Comparison of ENCODE assay signal across 18 cellular contexts in genomic region chr2:241586564-241587264, GRCh38. TPM values are rescaled to one million over a fixed set of nuclear protein-coding genes. Genes with fewer than 3 reads are reported as not detected.
DNase-seq lines count a peak whose midpoint lies in the region; ATAC-seq, FAIRE-seq and TF ChIP-seq lines count a peak whose summit lies in the region.
"Had no signal": no experiment of that assay in that cellular context is flagged by ENCODE, and none has a peak within 500 bp of the region (broad histone marks: within the 10 kb centered on the region; RNA-seq: fewer than 3 reads in every experiment).

No MANE protein-coding gene starts in this region.

- intact Hi-C loops in HCT116 (cut with micrococcal nuclease) = no loop called here

- H3K4me3 Mint-ChIP-seq in endodermal cell = no peak overlapping the region

- H3K9ac ChIP-seq in HCT116 (ENCODE audit: low read length) (no peak overlapping the region), SK-N-SH (no peak overlapping the region), endodermal cell (ENCODE audit: extremely low read depth, low read length, poor library complexity, severe bottlenecking) (no peak overlapping the region)
- H3K9ac ChIP-seq: GM23248 had no signal

- POLR2A ChIA-PET in A549 (lab: Yijun Ruan, JAX) (no interaction called here), HCT116 (lab: Charles Lee) (no interaction called here), SK-N-SH (lab: Yijun Ruan, JAX) (no interaction called here)

- TF ChIP-seq CTCF in A549 (IDR thresholded peaks at IDR 0.05) = no peak
- TF ChIP-seq CTCF in HCT116 (IDR thresholded peaks at IDR 0.05 in 2 of 3, conservative IDR thresholded peaks at IDR 0.05 in 1 of 3; ENCODE audit: borderline replicate concordance in 1 of 3, insufficient read depth in 1 of 3, low read depth in 2 of 3, low read length in 2 of 3) = no peak
- TF ChIP-seq CTCF in SK-N-SH (IDR thresholded peaks at IDR 0.05) = no peak
- TF ChIP-seq CTCF in endodermal cell (conservative IDR thresholded peaks at IDR 0.05) = no peak

- H3K4me2 ChIP-seq in A549 (no peak overlapping the region), HCT116 (ENCODE audit: low read length) (no peak overlapping the region), SK-N-SH (no peak overlapping the region)

- peaks cover 4% of the 10 kb centered on the region; the same call in 1 of the 2 replicates for H3K79me2 ChIP-seq in HCT116 (ENCODE audit: insufficient read depth, low read length)
- no peaks in the 10 kb centered on the region; the same call in 1 of the 2 replicates for H3K79me2 ChIP-seq in SK-N-SH (ENCODE audit: insufficient read depth)

- no peak overlapping the region for H3K4me3 ChIP-seq in A549
- H3K4me3 ChIP-seq in HCT116 (replicated peaks in 1 of 2; ENCODE audit: low read depth in 1 of 2, low read length in 2 of 2) = no peak overlapping the region
- H3K4me3 ChIP-seq in SK-N-SH (ENCODE audit: low read depth in 2 of 2, low read length in 1 of 2) = no peak overlapping the region; a peak in 1 of 4 replicates
- peak overlapping the region; percentile 62 for H3K4me3 ChIP-seq in endodermal cell (ENCODE audit: low read length)
- H3K4me3 ChIP-seq: GM23248 had no signal

- H2AFZ ChIP-seq in HCT116 (ENCODE audit: low read depth, low read length, poor library complexity, severe bottlenecking) (no peak overlapping the region), SK-N-SH (ENCODE audit: low read depth) (no peak overlapping the region)
- H2AFZ ChIP-seq: GM23248 had no signal

- H3K36me3 Mint-ChIP-seq in endodermal cell (ENCODE audit: low read depth) = peaks cover 58% of the 10 kb centered on the region

- H3K9me2 ChIP-seq in HCT116 (ENCODE audit: insufficient read depth) (no peaks in the 10 kb centered on the region), SK-N-SH (no peaks in the 10 kb centered on the region)

- no peaks in the 10 kb centered on the region for H3F3A ChIP-seq in SK-N-SH (replicated peaks; ENCODE audit: insufficient read depth)

- 91% methylated on average over 2 of the region's 2 CpGs for WGBS in A549 (ENCODE audit: missing lambda C conversion rate)
- 100% methylated on average over 2 of the region's 2 CpGs for WGBS in SK-N-SH (ENCODE audit: low lambda C conversion rate)
- 93 to 100% methylated on average over 2 of the region's 2 CpGs for WGBS in endodermal cell (ENCODE audit: insufficient coverage in 1 of 2, insufficient read length in 1 of 2), 2 experiments

- H3K9me3 ChIP-seq in A549 = peaks cover 73% of the 10 kb centered on the region
- H3K9me3 ChIP-seq in HCT116 (ENCODE audit: control insufficient read depth in 1 of 2, insufficient read depth in 1 of 2, low read depth in 1 of 2, low read length in 2 of 2) = peaks cover 15 to 28% of the 10 kb centered on the region in 2 experiments; a peak in 2 of 4 replicates
- peaks cover 23% of the 10 kb centered on the region for H3K9me3 ChIP-seq in SK-N-SH
- H3K9me3 ChIP-seq in endodermal cell (ENCODE audit: control insufficient read depth, low read length) = peaks cover 76% of the 10 kb centered on the region

- H3K27ac Mint-ChIP-seq in endodermal cell = no peak overlapping the region
- H3K27ac Mint-ChIP-seq: CD4-positive, alpha-beta memory T cell had no signal

- TF ChIP-seq EP300 in A549 (IDR thresholded peaks at IDR 0.05) = no peak
- TF ChIP-seq EP300 in SK-N-SH (IDR thresholded peaks at IDR 0.05; ENCODE audit: borderline replicate concordance in 1 of 2, low read depth in 1 of 2, low read length in 1 of 2) = no peak

- H4K20me1 ChIP-seq in HCT116 (ENCODE audit: insufficient read depth) (no peaks in the 10 kb centered on the region), SK-N-SH (ENCODE audit: insufficient read depth) (no peaks in the 10 kb centered on the region)

- RAD21 ChIA-PET in HCT116 (lab: Charles Lee; ENCODE audit: low non-redundant PET in 1 of 2, low total read pairs in 2 of 2, uncharacterized antibody in 2 of 2, unreplicated experiment in 2 of 2) = no interaction called here

- H3K4me1 Mint-ChIP-seq in endodermal cell = no peaks in the 10 kb centered on the region

- TF ChIP-seq POLR2A in A549 (IDR thresholded peaks at IDR 0.05; ENCODE audit: low read length) (no peak), HCT116 (IDR thresholded peaks at IDR 0.05; ENCODE audit: borderline replicate concordance, extremely low read depth, insufficient read depth, insufficient read length) (no peak), GM12892 (IDR thresholded peaks at IDR 0.05; ENCODE audit: low read depth, low read length) (no peak)

- H3K9me3 Mint-ChIP-seq in endodermal cell = peaks cover 72% of the 10 kb centered on the region

- CTCF ChIA-PET in A549 (lab: Yijun Ruan, JAX) = no interaction called here
- CTCF ChIA-PET in HCT116 (lab: Charles Lee) = no interaction called here
- CTCF ChIA-PET in SK-N-SH (lab: Yijun Ruan, JAX) = interaction anchor here (0.9 to 1.2 kb wide), 3 partner anchors 12 to 24 kb away, joined by 3 read pairs; no protein-coding TSS in a partner anchor

- no peaks in the 10 kb centered on the region for H3K4me1 ChIP-seq in A549
- peaks cover 0 to 13% of the 10 kb centered on the region in 2 experiments; a peak in 2 of 4 replicates for H3K4me1 ChIP-seq in HCT116 (ENCODE audit: control insufficient read depth in 1 of 2, insufficient read depth in 2 of 2, low read length in 2 of 2)
- no peaks in the 10 kb centered on the region for H3K4me1 ChIP-seq in SK-N-SH (ENCODE audit: control insufficient read depth in 1 of 2, insufficient read depth in 2 of 2, low read depth in 1 of 2, low read length in 1 of 2)
- H3K4me1 ChIP-seq in endodermal cell (ENCODE audit: control insufficient read depth, insufficient read depth, low read length) = no peaks in the 10 kb centered on the region

- BruUV-seq in HCT116 (replicated peaks; lab: Mats Ljungman, UMichigan) = no TSS peak

- no peak for DNase-seq in A549 (ENCODE audit: low read depth in 1 of 2, low spot score in 1 of 2)
- no peak for DNase-seq in HCT116 (ENCODE audit: low read depth, low spot score)
- no peak for DNase-seq in SK-N-SH
- DNase-seq in endodermal cell = no peak
- DNase-seq in GM12892 (ENCODE audit: insufficient read length) = no peak
- DNase-seq in Kasumi-1 (lab: John Stamatoyannopoulos, UW) = no peak
- DNase-seq: 8988T; ACHN; CD4-positive, alpha-beta memory T cell; DMS153; DND-41; GDM1; GM23248; H7; Karpas-422 had no signal

- FAIRE-seq in A549 (lab: Jason Lieb, UNC) = no peak
- FAIRE-seq in GM12892 (lab: Jason Lieb, UNC) = no peak
- FAIRE-seq: D721Med had no signal

- ATAC-seq in A549 (no peak), HCT116 (no peak), GM18909 (IDR thresholded peaks at IDR 0.05; ENCODE audit: poor library complexity, unreplicated experiment) (no peak)

- H3K27me3 ChIP-seq in HCT116 (ENCODE audit: insufficient read depth, low read length) (no peaks in the 10 kb centered on the region), SK-N-SH (ENCODE audit: insufficient read depth) (no peaks in the 10 kb centered on the region), endodermal cell (ENCODE audit: control insufficient read depth, insufficient read depth, low read length, poor library complexity, severe bottlenecking) (no peaks in the 10 kb centered on the region)

- no peaks in the 10 kb centered on the region for H3K27me3 Mint-ChIP-seq in endodermal cell (ENCODE audit: insufficient read depth)
- H3K27me3 Mint-ChIP-seq: CD4-positive, alpha-beta memory T cell had no signal

- no peak for TF ChIP-seq RAD21 in A549 (conservative IDR thresholded peaks at IDR 0.05 in 1 of 2, IDR thresholded peaks at IDR 0.05 in 1 of 2)
- TF ChIP-seq RAD21 in HCT116 (IDR thresholded peaks at IDR 0.05; ENCODE audit: low read depth) = no peak
- TF ChIP-seq RAD21 in SK-N-SH (IDR thresholded peaks at IDR 0.05; ENCODE audit: low read length) = no peak

- H3K27ac ChIP-seq in A549 = no peak overlapping the region
- no peak overlapping the region for H3K27ac ChIP-seq in HCT116 (ENCODE audit: low read depth, low read length)
- H3K27ac ChIP-seq in SK-N-SH (ENCODE audit: low read depth in 2 of 2, low read length in 1 of 2) = no peak overlapping the region
- no peak overlapping the region for H3K27ac ChIP-seq in endodermal cell (ENCODE audit: low read depth, low read length)
- H3K27ac ChIP-seq: C4-2B, GM23248 had no signal

- H3K36me3 ChIP-seq in HCT116 (ENCODE audit: control insufficient read depth in 1 of 2, insufficient read depth in 2 of 2, low read length in 2 of 2) = peaks cover 5 to 55% of the 10 kb centered on the region in 2 experiments; a peak in 2 of 4 replicates
- peaks cover 28 to 71% of the 10 kb centered on the region in 2 experiments for H3K36me3 ChIP-seq in SK-N-SH (replicated peaks in 1 of 2; ENCODE audit: control insufficient read depth in 1 of 2, insufficient read depth in 2 of 2, low read length in 1 of 2)
- peaks cover 68% of the 10 kb centered on the region for H3K36me3 ChIP-seq in endodermal cell (ENCODE audit: control insufficient read depth, insufficient read depth, low read length)

RNA-seq across cellular contexts. Expression of gene BOK, which starts 28.2 kb away (rescaled TPM):
- polyA plus RNA-seq in A549 (2011; rRNA removed) = 5.0 and 5.5 TPM in 2 replicates
- polyA plus RNA-seq in A549 (2012; cell fraction: cytosol; rRNA removed) = 16.8 and 24.6 TPM in 2 replicates
- 20.1 and 27.2 TPM in 2 replicates for polyA plus RNA-seq in A549 (2012; cell fraction: nucleus; rRNA removed)
- polyA plus RNA-seq in A549 (2017; fragmentation: RNase III; extraction: RNeasy Plus Mini Kit Qiagen cat#74134 plus additional on column Dnase treatment) = 12.0 to 13.0 TPM (median 12.6 TPM) in 3 replicates
- 6.4 and 7.2 TPM in 2 replicates for polyA minus RNA-seq in A549 (2011; rRNA and poly(A)+ RNA removed)
- 41.5 TPM for total RNA-seq in HCT116 (2021; ENCODE audit: unreplicated experiment)
- polyA plus RNA-seq in HCT116 (2012) = 22.5 and 24.3 TPM in 2 replicates
- polyA plus RNA-seq in SK-N-SH (2012; rRNA removed) = 1.7 and 1.9 TPM in 2 replicates
- 0.62 and 1.3 TPM in 2 replicates for polyA plus RNA-seq in SK-N-SH (2012; cell fraction: cytosol; rRNA removed)
- 2.8 and 3.1 TPM in 2 replicates for polyA plus RNA-seq in SK-N-SH (2012; cell fraction: nucleus; rRNA removed)
- 10 to 100 TPM; 23.4 to 24.5 TPM for total RNA-seq in endodermal cell
- 14.1 TPM for polyA plus RNA-seq in endodermal cell (2013, experiment 1 of 2)
- 13.7 TPM for polyA plus RNA-seq in endodermal cell (2013, experiment 2 of 2)
- polyA plus RNA-seq in GM12892 (2012; ENCODE audit: missing spikeins) = 0.08 TPM
- total RNA-seq: CD4-positive, alpha-beta memory T cell had no signal
- polyA plus RNA-seq: CD4-positive, alpha-beta memory T cell had no signal

RNA-seq across cellular contexts. Expression of gene THAP4, which starts 50.2 kb away (rescaled TPM):
- polyA plus RNA-seq in A549 (2011; rRNA removed) (36.1 and 37.3 TPM in 2 replicates), A549 (2017; fragmentation: RNase III; extraction: RNeasy Plus Mini Kit Qiagen cat#74134 plus additional on column Dnase treatment) (51.0 to 56.7 TPM (median 53.2 TPM) in 3 replicates), SK-N-SH (2012; rRNA removed) (46.0 and 64.7 TPM in 2 replicates)
- 103 and 105 TPM in 2 replicates for polyA plus RNA-seq in A549 (2012; cell fraction: cytosol; rRNA removed)
- polyA plus RNA-seq in A549 (2012; cell fraction: nucleus; rRNA removed) = 58.3 and 68.4 TPM in 2 replicates
- 49.8 and 63.5 TPM in 2 replicates for polyA minus RNA-seq in A549 (2011; rRNA and poly(A)+ RNA removed)
- total RNA-seq in HCT116 (2021; ENCODE audit: unreplicated experiment) (71.2 TPM), endodermal cell (10 to 100 TPM; 54.6 to 66.1 TPM)
- polyA plus RNA-seq in HCT116 (2012) = 99.6 and 107 TPM in 2 replicates
- 30.7 and 40.1 TPM in 2 replicates for polyA plus RNA-seq in SK-N-SH (2012; cell fraction: cytosol; rRNA removed)
- 30.4 and 43.6 TPM in 2 replicates for polyA plus RNA-seq in SK-N-SH (2012; cell fraction: nucleus; rRNA removed)
- polyA plus RNA-seq in endodermal cell (2013, experiment 1 of 2) = 40.7 TPM
- polyA plus RNA-seq in endodermal cell (2013, experiment 2 of 2) = 36.6 TPM
- polyA plus RNA-seq in GM12892 (2012; ENCODE audit: missing spikeins) = 30.6 TPM

RNA-seq across cellular contexts. Expression of gene ATG4B, which starts 50.8 kb away (rescaled TPM):
- 75.2 and 75.6 TPM in 2 replicates for polyA plus RNA-seq in A549 (2011; rRNA removed)
- polyA plus RNA-seq in A549 (2012; cell fraction: cytosol; rRNA removed) = 82.5 and 87.7 TPM in 2 replicates
- 245 and 306 TPM in 2 replicates for polyA plus RNA-seq in A549 (2012; cell fraction: nucleus; rRNA removed)
- polyA plus RNA-seq in A549 (2017; fragmentation: RNase III; extraction: RNeasy Plus Mini Kit Qiagen cat#74134 plus additional on column Dnase treatment) = 68.8 to 74.7 TPM (median 70.3 TPM) in 3 replicates
- 116 and 122 TPM in 2 replicates for polyA minus RNA-seq in A549 (2011; rRNA and poly(A)+ RNA removed)
- total RNA-seq in HCT116 (2021; ENCODE audit: unreplicated experiment) = 87.4 TPM
- polyA plus RNA-seq in HCT116 (2012) = 85.0 and 104 TPM in 2 replicates
- polyA plus RNA-seq in SK-N-SH (2012; rRNA removed) = 105 and 107 TPM in 2 replicates
- polyA plus RNA-seq in SK-N-SH (2012; cell fraction: cytosol; rRNA removed) = 53.2 and 85.0 TPM in 2 replicates
- 323 and 358 TPM in 2 replicates for polyA plus RNA-seq in SK-N-SH (2012; cell fraction: nucleus; rRNA removed)
- total RNA-seq in endodermal cell = 100 to 1,000 TPM; 126 to 166 TPM
- 113 TPM for polyA plus RNA-seq in endodermal cell (2013, experiment 1 of 2)
- polyA plus RNA-seq in endodermal cell (2013, experiment 2 of 2) = 98.7 TPM
- 47.6 TPM for polyA plus RNA-seq in GM12892 (2012; ENCODE audit: missing spikeins)
